ENCODE assay signal across 1 cellular context in the genomic region with DNA sequence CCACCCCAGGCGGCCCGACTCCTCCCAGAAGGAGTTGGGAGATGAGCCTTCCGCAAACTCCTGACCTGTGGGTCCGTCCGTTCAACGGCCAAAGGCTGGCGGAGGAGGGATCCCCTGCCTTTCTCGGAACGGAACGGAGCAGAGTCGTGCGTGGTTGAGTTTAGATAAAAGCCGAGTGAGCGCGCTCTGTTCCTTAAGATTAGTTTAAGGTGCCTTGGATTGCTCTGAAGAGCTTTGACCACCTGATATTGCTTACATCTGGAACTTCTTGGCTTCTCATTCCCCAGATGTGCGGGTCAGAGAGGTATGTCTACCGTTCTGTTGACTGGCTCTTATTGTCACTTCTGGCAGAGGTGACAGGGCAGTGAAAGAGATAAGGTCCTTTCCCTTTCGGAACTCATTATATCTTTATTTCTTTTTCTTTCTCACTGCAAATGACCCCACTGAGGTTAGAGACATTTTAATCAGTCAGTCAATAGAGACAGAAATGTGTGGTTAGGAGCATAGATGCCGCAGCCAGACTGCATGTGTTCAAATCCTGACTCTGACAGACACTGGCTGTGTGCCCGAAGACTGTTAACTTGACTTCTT.
TF ChIP-seq lines count a peak whose summit lies in the region.

A gene with protein sequence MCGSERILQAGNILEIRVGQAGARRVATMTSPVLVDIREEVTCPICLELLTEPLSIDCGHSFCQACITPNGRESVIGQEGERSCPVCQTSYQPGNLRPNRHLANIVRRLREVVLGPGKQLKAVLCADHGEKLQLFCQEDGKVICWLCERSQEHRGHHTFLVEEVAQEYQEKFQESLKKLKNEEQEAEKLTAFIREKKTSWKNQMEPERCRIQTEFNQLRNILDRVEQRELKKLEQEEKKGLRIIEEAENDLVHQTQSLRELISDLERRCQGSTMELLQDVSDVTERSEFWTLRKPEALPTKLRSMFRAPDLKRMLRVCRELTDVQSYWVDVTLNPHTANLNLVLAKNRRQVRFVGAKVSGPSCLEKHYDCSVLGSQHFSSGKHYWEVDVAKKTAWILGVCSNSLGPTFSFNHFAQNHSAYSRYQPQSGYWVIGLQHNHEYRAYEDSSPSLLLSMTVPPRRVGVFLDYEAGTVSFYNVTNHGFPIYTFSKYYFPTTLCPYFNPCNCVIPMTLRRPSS (plus strand): TSS at position 27 of the 591 bp plus-strand sequence. CDS start 261 bp downstream, at position 288.

TF ChIP-seq in K562, 482 proteins besides CTCF, POLR2A, EP300 and RAD21 (continued from another document and continues in another):
- TF ChIP-seq, protein P1, sequence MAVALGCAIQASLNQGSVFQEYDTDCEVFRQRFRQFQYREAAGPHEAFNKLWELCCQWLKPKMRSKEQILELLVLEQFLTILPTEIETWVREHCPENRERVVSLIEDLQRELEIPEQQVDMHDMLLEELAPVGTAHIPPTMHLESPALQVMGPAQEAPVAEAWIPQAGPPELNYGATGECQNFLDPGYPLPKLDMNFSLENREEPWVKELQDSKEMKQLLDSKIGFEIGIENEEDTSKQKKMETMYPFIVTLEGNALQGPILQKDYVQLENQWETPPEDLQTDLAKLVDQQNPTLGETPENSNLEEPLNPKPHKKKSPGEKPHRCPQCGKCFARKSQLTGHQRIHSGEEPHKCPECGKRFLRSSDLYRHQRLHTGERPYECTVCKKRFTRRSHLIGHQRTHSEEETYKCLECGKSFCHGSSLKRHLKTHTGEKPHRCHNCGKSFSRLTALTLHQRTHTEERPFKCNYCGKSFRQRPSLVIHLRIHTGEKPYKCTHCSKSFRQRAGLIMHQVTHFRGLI (CRISPR knock-in tag; IDR thresholded peaks at IDR 0.05) = no peak
- TF ChIP-seq CTBP1 (IDR thresholded peaks at IDR 0.05; ENCODE audit: borderline replicate concordance) (peak; percentile 83), KLF16 (IDR thresholded peaks at IDR 0.05) (peak; percentile 92), SNRNP70 (optimal IDR thresholded peaks at IDR 0.05; ENCODE audit: low read depth, low read length) (no peak), CBFA2T2 (conservative IDR thresholded peaks at IDR 0.05) (peak; percentile 98), HNRNPLL (IDR thresholded peaks at IDR 0.05; ENCODE audit: low read depth, low read length, poor library complexity, severe bottlenecking) (peak; percentile 92), KLF1 (tag; IDR thresholded peaks at IDR 0.05) (no peak), ETV5 (CRISPR knock-in tag; IDR thresholded peaks at IDR 0.05; ENCODE audit: low read depth) (0 out of 2 replicates have a peak, but pooled peaks have one; percentile 28), MIER1 (IDR thresholded peaks at IDR 0.05; ENCODE audit: low read depth) (no peak), CHD4 (IDR thresholded peaks at IDR 0.05; ENCODE audit: insufficient read depth, insufficient replicate concordance, low read depth, low read length, poor library complexity, severe bottlenecking) (no peak), MYNN (IDR thresholded peaks at IDR 0.05) (0 out of 2 replicates have a peak, but pooled peaks have one; percentile 58), MYNN (CRISPR knock-in tag; IDR thresholded peaks at IDR 0.05) (no peak), KAT2B (IDR thresholded peaks at IDR 0.05; ENCODE audit: low read depth, low read length) (no peak), BHLHE40 (IDR thresholded peaks at IDR 0.05; ENCODE audit: low read length) (0 out of 2 replicates have a peak, but pooled peaks have one; percentile 42), ZNF444 (CRISPR knock-in tag; IDR thresholded peaks at IDR 0.05) (0 out of 2 replicates have a peak, but pooled peaks have one; percentile 59), CREB1 (IDR thresholded peaks at IDR 0.05) (peak; percentile 49), CREB1 (CRISPR knock-in tag; IDR thresholded peaks at IDR 0.05) (no peak), PCBP1 (IDR thresholded peaks at IDR 0.05; ENCODE audit: low read depth, low read length, poor library complexity, severe bottlenecking) (peak; percentile 61), ZNF143 (CRISPR knock-in tag; IDR thresholded peaks at IDR 0.05) (no peak), CXXC5 (CRISPR knock-in tag; IDR thresholded peaks at IDR 0.05) (peak; percentile 95), PRMT5 (CRISPR knock-in tag; IDR thresholded peaks at IDR 0.05) (no peak), NCOA1 (IDR thresholded peaks at IDR 0.05; ENCODE audit: low read depth) (peak; percentile 88; the same call in 1 of the 2 replicates), NFXL1 (CRISPR knock-in tag; IDR thresholded peaks at IDR 0.05) (no peak), HEY1 (CRISPR knock-in tag; IDR thresholded peaks at IDR 0.05; ENCODE audit: borderline replicate concordance) (no peak), JUND (IDR thresholded peaks at IDR 0.05; ENCODE audit: borderline replicate concordance, low read depth, low read length) (peak; percentile 55), JUND (tag; IDR thresholded peaks at IDR 0.05; ENCODE audit: borderline replicate concordance, low read depth, low read length) (peak; percentile 50; the same call in 1 of the 3 replicates), NFIC (IDR thresholded peaks at IDR 0.05) (peak; percentile 90), ZKSCAN8 (CRISPR knock-in tag; IDR thresholded peaks at IDR 0.05) (0 out of 2 replicates have a peak, but pooled peaks have one; percentile 42), STAT5B (CRISPR knock-in tag; IDR thresholded peaks at IDR 0.05) (no peak), PHTF2 (CRISPR knock-in tag; IDR thresholded peaks at IDR 0.05) (no peak), SMARCE1 (IDR thresholded peaks at IDR 0.05) (peak; percentile 73; the same call in 1 of the 2 replicates), EP400 (IDR thresholded peaks at IDR 0.05) (peak; percentile 29; the same call in 1 of the 2 replicates), GABPA (tag; conservative IDR thresholded peaks at IDR 0.05; ENCODE audit: low read depth) (0 out of 2 replicates have a peak, but pooled peaks have one; percentile 19), LARP7 (IDR thresholded peaks at IDR 0.05) (no peak), KAT7 (CRISPR knock-in tag; IDR thresholded peaks at IDR 0.05; ENCODE audit: borderline replicate concordance) (0 out of 2 replicates have a peak, but pooled peaks have one; percentile 28), SOX6 (IDR thresholded peaks at IDR 0.05) (peak; percentile 73; the same call in 1 of the 2 replicates), SPI1 (IDR thresholded peaks at IDR 0.05; ENCODE audit: borderline replicate concordance, low read depth, low read length) (peak; percentile 61; the same call in 1 of the 2 replicates)
- TF ChIP-seq, protein P2, sequence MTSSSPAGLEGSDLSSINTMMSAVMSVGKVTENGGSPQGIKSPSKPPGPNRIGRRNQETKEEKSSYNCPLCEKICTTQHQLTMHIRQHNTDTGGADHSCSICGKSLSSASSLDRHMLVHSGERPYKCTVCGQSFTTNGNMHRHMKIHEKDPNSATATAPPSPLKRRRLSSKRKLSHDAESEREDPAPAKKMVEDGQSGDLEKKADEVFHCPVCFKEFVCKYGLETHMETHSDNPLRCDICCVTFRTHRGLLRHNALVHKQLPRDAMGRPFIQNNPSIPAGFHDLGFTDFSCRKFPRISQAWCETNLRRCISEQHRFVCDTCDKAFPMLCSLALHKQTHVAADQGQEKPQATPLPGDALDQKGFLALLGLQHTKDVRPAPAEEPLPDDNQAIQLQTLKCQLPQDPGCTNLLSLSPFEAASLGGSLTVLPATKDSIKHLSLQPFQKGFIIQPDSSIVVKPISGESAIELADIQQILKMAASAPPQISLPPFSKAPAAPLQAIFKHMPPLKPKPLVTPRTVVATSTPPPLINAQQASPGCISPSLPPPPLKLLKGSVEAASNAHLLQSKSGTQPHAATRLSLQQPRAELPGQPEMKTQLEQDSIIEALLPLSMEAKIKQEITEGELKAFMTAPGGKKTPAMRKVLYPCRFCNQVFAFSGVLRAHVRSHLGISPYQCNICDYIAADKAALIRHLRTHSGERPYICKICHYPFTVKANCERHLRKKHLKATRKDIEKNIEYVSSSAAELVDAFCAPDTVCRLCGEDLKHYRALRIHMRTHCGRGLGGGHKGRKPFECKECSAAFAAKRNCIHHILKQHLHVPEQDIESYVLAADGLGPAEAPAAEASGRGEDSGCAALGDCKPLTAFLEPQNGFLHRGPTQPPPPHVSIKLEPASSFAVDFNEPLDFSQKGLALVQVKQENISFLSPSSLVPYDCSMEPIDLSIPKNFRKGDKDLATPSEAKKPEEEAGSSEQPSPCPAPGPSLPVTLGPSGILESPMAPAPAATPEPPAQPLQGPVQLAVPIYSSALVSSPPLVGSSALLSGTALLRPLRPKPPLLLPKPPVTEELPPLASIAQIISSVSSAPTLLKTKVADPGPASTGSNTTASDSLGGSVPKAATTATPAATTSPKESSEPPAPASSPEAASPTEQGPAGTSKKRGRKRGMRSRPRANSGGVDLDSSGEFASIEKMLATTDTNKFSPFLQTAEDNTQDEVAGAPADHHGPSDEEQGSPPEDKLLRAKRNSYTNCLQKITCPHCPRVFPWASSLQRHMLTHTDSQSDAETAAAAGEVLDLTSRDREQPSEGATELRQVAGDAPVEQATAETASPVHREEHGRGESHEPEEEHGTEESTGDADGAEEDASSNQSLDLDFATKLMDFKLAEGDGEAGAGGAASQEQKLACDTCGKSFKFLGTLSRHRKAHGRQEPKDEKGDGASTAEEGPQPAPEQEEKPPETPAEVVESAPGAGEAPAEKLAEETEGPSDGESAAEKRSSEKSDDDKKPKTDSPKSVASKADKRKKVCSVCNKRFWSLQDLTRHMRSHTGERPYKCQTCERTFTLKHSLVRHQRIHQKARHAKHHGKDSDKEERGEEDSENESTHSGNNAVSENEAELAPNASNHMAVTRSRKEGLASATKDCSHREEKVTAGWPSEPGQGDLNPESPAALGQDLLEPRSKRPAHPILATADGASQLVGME (CRISPR knock-in tag; IDR thresholded peaks at IDR 0.05) = no peak
- TF ChIP-seq, protein P3, sequence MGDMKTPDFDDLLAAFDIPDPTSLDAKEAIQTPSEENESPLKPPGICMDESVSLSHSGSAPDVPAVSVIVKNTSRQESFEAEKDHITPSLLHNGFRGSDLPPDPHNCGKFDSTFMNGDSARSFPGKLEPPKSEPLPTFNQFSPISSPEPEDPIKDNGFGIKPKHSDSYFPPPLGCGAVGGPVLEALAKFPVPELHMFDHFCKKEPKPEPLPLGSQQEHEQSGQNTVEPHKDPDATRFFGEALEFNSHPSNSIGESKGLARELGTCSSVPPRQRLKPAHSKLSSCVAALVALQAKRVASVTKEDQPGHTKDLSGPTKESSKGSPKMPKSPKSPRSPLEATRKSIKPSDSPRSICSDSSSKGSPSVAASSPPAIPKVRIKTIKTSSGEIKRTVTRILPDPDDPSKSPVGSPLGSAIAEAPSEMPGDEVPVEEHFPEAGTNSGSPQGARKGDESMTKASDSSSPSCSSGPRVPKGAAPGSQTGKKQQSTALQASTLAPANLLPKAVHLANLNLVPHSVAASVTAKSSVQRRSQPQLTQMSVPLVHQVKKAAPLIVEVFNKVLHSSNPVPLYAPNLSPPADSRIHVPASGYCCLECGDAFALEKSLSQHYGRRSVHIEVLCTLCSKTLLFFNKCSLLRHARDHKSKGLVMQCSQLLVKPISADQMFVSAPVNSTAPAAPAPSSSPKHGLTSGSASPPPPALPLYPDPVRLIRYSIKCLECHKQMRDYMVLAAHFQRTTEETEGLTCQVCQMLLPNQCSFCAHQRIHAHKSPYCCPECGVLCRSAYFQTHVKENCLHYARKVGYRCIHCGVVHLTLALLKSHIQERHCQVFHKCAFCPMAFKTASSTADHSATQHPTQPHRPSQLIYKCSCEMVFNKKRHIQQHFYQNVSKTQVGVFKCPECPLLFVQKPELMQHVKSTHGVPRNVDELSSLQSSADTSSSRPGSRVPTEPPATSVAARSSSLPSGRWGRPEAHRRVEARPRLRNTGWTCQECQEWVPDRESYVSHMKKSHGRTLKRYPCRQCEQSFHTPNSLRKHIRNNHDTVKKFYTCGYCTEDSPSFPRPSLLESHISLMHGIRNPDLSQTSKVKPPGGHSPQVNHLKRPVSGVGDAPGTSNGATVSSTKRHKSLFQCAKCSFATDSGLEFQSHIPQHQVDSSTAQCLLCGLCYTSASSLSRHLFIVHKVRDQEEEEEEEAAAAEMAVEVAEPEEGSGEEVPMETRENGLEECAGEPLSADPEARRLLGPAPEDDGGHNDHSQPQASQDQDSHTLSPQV (IDR thresholded peaks at IDR 0.05) = no peak
- TF ChIP-seq, protein P4, sequence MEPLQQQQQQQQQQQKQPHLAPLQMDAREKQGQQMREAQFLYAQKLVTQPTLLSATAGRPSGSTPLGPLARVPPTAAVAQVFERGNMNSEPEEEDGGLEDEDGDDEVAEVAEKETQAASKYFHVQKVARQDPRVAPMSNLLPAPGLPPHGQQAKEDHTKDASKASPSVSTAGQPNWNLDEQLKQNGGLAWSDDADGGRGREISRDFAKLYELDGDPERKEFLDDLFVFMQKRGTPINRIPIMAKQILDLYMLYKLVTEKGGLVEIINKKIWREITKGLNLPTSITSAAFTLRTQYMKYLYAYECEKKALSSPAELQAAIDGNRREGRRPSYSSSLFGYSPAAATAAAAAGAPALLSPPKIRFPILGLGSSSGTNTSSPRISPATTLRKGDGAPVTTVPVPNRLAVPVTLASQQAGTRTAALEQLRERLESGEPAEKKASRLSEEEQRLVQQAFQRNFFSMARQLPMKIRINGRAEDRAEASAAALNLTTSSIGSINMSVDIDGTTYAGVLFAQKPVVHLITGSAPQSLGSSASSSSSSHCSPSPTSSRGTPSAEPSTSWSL (CRISPR knock-in tag; IDR thresholded peaks at IDR 0.05; ENCODE audit: borderline replicate concordance) = no peak
- TF ChIP-seq, protein P5, sequence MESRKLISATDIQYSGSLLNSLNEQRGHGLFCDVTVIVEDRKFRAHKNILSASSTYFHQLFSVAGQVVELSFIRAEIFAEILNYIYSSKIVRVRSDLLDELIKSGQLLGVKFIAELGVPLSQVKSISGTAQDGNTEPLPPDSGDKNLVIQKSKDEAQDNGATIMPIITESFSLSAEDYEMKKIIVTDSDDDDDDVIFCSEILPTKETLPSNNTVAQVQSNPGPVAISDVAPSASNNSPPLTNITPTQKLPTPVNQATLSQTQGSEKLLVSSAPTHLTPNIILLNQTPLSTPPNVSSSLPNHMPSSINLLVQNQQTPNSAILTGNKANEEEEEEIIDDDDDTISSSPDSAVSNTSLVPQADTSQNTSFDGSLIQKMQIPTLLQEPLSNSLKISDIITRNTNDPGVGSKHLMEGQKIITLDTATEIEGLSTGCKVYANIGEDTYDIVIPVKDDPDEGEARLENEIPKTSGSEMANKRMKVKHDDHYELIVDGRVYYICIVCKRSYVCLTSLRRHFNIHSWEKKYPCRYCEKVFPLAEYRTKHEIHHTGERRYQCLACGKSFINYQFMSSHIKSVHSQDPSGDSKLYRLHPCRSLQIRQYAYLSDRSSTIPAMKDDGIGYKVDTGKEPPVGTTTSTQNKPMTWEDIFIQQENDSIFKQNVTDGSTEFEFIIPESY (CRISPR knock-in tag; IDR thresholded peaks at IDR 0.05) = peak; percentile 20; the same call in 1 of the 2 replicates
- TF ChIP-seq, protein P6, sequence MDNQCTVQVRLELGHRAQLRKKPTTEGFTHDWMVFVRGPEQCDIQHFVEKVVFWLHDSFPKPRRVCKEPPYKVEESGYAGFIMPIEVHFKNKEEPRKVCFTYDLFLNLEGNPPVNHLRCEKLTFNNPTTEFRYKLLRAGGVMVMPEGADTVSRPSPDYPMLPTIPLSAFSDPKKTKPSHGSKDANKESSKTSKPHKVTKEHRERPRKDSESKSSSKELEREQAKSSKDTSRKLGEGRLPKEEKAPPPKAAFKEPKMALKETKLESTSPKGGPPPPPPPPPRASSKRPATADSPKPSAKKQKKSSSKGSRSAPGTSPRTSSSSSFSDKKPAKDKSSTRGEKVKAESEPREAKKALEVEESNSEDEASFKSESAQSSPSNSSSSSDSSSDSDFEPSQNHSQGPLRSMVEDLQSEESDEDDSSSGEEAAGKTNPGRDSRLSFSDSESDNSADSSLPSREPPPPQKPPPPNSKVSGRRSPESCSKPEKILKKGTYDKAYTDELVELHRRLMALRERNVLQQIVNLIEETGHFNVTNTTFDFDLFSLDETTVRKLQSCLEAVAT (IDR thresholded peaks at IDR 0.05) = peak in 1 of 2 experiments; percentile 39; a peak in 1 of 4 replicates
